ENCODE assay signal across 10 cellular contexts in genomic region chr21:43312751-43313169, GRCh38.
DNase-seq lines count a peak whose midpoint lies in the region; ATAC-seq and TF ChIP-seq lines count a peak whose summit lies in the region.
"Had no signal": no experiment of that assay in that cellular context is flagged by ENCODE, and none has a peak within 500 bp of the region (broad histone marks: within the 10 kb centered on the region; RNA-seq: fewer than 3 reads in every experiment).

No MANE protein-coding gene starts in this region.

- TF ChIP-seq CTCF in GM13976 (IDR thresholded peaks at IDR 0.05; ENCODE audit: borderline replicate concordance, control extremely low read depth, extremely low read depth, insufficient read depth, missing control alignments) (no peak), KMS-11 (conservative IDR thresholded peaks at IDR 0.05; ENCODE audit: low read depth, low read length) (no peak), MCF 10A (IDR thresholded peaks at IDR 0.05; ENCODE audit: unreplicated experiment) (no peak)

- in situ Hi-C loops in GM13976 (cut with MboI; ENCODE audit: low sequenced_read_pairs, unreplicated experiment), result no loop called here
- in situ Hi-C loops in ACHN (cut with HindIII; ENCODE audit: low pct_ligation_motif_present, low pct_unique_long_range_greater_than_20kb, low sequenced_read_pairs), result no loop called here

- H3K4me3 ChIP-seq in BLaER1 (no peak overlapping the region), KMS-11 (IDR thresholded peaks at IDR 0.05; ENCODE audit: insufficient read depth, low read depth, low read length) (no peak overlapping the region)

- H3K4me1 ChIP-seq in BLaER1, result peaks cover 66% of the 10 kb centered on the region
- H3K4me1 ChIP-seq in KMS-11 (ENCODE audit: low read depth, poor library complexity, severe bottlenecking), result peaks cover 82% of the 10 kb centered on the region

- peak; percentile 19 for ATAC-seq in effector memory CD8-positive, alpha-beta T cell (replicated peaks)
- ATAC-seq in HG03521 (IDR thresholded peaks at IDR 0.05; ENCODE audit: unreplicated experiment), result no peak
- ATAC-seq in HG03457 (IDR thresholded peaks at IDR 0.05; ENCODE audit: unreplicated experiment), result no peak

- H4K20me1 ChIP-seq in BLaER1 (no peaks in the 10 kb centered on the region), KMS-11 (ENCODE audit: insufficient read depth) (no peaks in the 10 kb centered on the region)

- H3K36me3 ChIP-seq in BLaER1 (no peaks in the 10 kb centered on the region), KMS-11 (ENCODE audit: insufficient read depth) (no peaks in the 10 kb centered on the region)

- H3K9me3 Mint-ChIP-seq in effector memory CD8-positive, alpha-beta T cell, result peaks cover 0 to 2% of the 10 kb centered on the region in 2 donors
- no peaks in the 10 kb centered on the region for H3K9me3 Mint-ChIP-seq in MCF 10A (ENCODE audit: unreplicated experiment)

- H3K4me3 Mint-ChIP-seq in effector memory CD8-positive, alpha-beta T cell, result no peak overlapping the region
- no peak overlapping the region for H3K4me3 Mint-ChIP-seq in MCF 10A (ENCODE audit: unreplicated experiment)
- H3K4me3 Mint-ChIP-seq: CD14-positive monocyte had no signal

- no peak overlapping the region for H3K27ac Mint-ChIP-seq in effector memory CD8-positive, alpha-beta T cell
- H3K27ac Mint-ChIP-seq in MCF 10A (ENCODE audit: low read depth, unreplicated experiment), result no peak overlapping the region
- H3K27ac Mint-ChIP-seq: CD14-positive monocyte had no signal

- DNase-seq in GM13976 (ENCODE audit: low spot score), result peak; percentile 65
- no peak for DNase-seq in effector memory CD8-positive, alpha-beta T cell
- DNase-seq in ACHN, result no peak
- DNase-seq in MCF 10A (ENCODE audit: unreplicated experiment), result no peak
- DNase-seq: foreskin melanocyte had no signal

- H3K79me2 ChIP-seq in KMS-11 (ENCODE audit: insufficient read depth, low read depth), result no peaks in the 10 kb centered on the region

- intact Hi-C loops in MCF 10A (cut with micrococcal nuclease), result no loop called here

- H3K4me1 Mint-ChIP-seq in effector memory CD8-positive, alpha-beta T cell (ENCODE audit: low read depth in 2 of 2), result peaks cover 0 to 3% of the 10 kb centered on the region in 2 donors
- H3K4me1 Mint-ChIP-seq in MCF 10A (ENCODE audit: insufficient read depth, unreplicated experiment), result peaks cover 28% of the 10 kb centered on the region
- H3K4me1 Mint-ChIP-seq: CD14-positive monocyte had no signal

- CTCF ChIA-PET in MCF 10A (lab: Yijun Ruan, JAX), result no interaction called here

- H3K27ac ChIP-seq in BLaER1, result no peak overlapping the region
- H3K27ac ChIP-seq in KMS-11, result peak overlapping the region; percentile 98

- no peak overlapping the region for H3K9ac ChIP-seq in BLaER1
- peak overlapping the region; percentile 79; the same call in 1 of the 2 replicates for H3K9ac ChIP-seq in KMS-11

- BruUV-seq in MCF 10A (replicated peaks; lab: Mats Ljungman, UMichigan), result no TSS peak

- peak overlapping the region; percentile 40 for H3K4me2 ChIP-seq in BLaER1
- peak overlapping the region; percentile 79 for H3K4me2 ChIP-seq in KMS-11

- H3K36me3 Mint-ChIP-seq in effector memory CD8-positive, alpha-beta T cell (ENCODE audit: insufficient read depth), result no peaks in the 10 kb centered on the region
- peaks cover 4% of the 10 kb centered on the region for H3K36me3 Mint-ChIP-seq in MCF 10A (ENCODE audit: insufficient read depth, unreplicated experiment)
- H3K36me3 Mint-ChIP-seq: CD14-positive monocyte had no signal

- peaks cover 14% of the 10 kb centered on the region; the same call in 1 of the 2 replicates for H3K9me3 ChIP-seq in BLaER1

- POLR2A ChIA-PET in MCF 10A (lab: Yijun Ruan, JAX), result interaction anchor here (1.2 to 2.2 kb wide), 3 partner anchors 10 to 60 kb away, joined by 3 to 12 read pairs (median 11); no protein-coding TSS in a partner anchor

- no peak overlapping the region for H2AFZ ChIP-seq in KMS-11 (ENCODE audit: low read depth)

- peaks cover 30 to 54% of the 10 kb centered on the region in 2 donors for H3K27me3 Mint-ChIP-seq in effector memory CD8-positive, alpha-beta T cell
- no peaks in the 10 kb centered on the region for H3K27me3 Mint-ChIP-seq in MCF 10A (ENCODE audit: insufficient read depth, unreplicated experiment)

- H3K27me3 ChIP-seq in BLaER1 (no peaks in the 10 kb centered on the region), KMS-11 (ENCODE audit: insufficient read depth, low read depth) (no peaks in the 10 kb centered on the region)
